18 cellular contexts compared by ENCODE assay signal in genomic region chr5:64347308-64347707, GRCh38.
DNase-seq lines count a peak whose midpoint lies in the region; ATAC-seq and TF ChIP-seq lines count a peak whose summit lies in the region.
"Had no signal": no experiment of that assay in that cellular context is flagged by ENCODE, and none has a peak within 500 bp of the region (broad histone marks: within the 10 kb centered on the region; RNA-seq: fewer than 3 reads in every experiment).

No MANE protein-coding gene starts in this region.

- H3K27me3 ChIP-seq in mammary epithelial cell (ENCODE audit: insufficient read depth, low read length) (no peaks in the 10 kb centered on the region), lower lobe of right lung (ENCODE audit: low read depth) (no peaks in the 10 kb centered on the region)

- no peak overlapping the region for H3K27ac Mint-ChIP-seq in chondrocyte (ENCODE audit: unreplicated experiment)
- H3K27ac Mint-ChIP-seq: activated CD4-positive, alpha-beta T cell treated with anti-CD3 and anti-CD28 coated beads, Interleukin-2, amount 10 ng/mL, durations not matched to agents 7 days and 5 days; activated naive CD4-positive, alpha-beta T cell treated with anti-CD3 and anti-CD28 coated beads, Interleukin-2, amount 50 U/mL, for 24 hours; naive thymus-derived CD8-positive, alpha-beta T cell had no signal

- H3K4me1 ChIP-seq in mammary epithelial cell (ENCODE audit: insufficient read depth, low read length) = no peaks in the 10 kb centered on the region
- no peaks in the 10 kb centered on the region for H3K4me1 ChIP-seq in lower lobe of right lung

- intact Hi-C loops in mammary epithelial cell (cut with micrococcal nuclease) (loop anchor here (1.0 to 5.0 kb wide), 2 partner anchors 120 to 265 kb away; no protein-coding TSS in a partner anchor), lower lobe of right lung (cut with DNase I) (no loop called here)

- H3K4me3 Mint-ChIP-seq in chondrocyte (ENCODE audit: unreplicated experiment) = no peak overlapping the region
- H3K4me3 Mint-ChIP-seq: activated CD4-positive, alpha-beta T cell treated with anti-CD3 and anti-CD28 coated beads, Interleukin-2, amount 10 ng/mL, durations not matched to agents 7 days and 5 days; activated naive CD4-positive, alpha-beta T cell treated with anti-CD3 and anti-CD28 coated beads, Interleukin-2, amount 50 U/mL, for 24 hours; naive thymus-derived CD8-positive, alpha-beta T cell had no signal

- H3K36me3 ChIP-seq in mammary epithelial cell (ENCODE audit: insufficient read depth, low read length) (no peaks in the 10 kb centered on the region), lower lobe of right lung (no peaks in the 10 kb centered on the region)

- TF ChIP-seq CTCF in mammary epithelial cell (conservative IDR thresholded peaks at IDR 0.05 in 1 of 2, IDR thresholded peaks at IDR 0.05 in 1 of 2; ENCODE audit: extremely low read depth in 1 of 2, insufficient read depth in 1 of 2, low read depth in 1 of 2, low read length in 2 of 2) (peak in 1 of 2 donors; percentile 32), chondrocyte (IDR thresholded peaks at IDR 0.05) (peak; percentile 61), lower lobe of right lung (IDR thresholded peaks at IDR 0.05) (no peak)

- H3K9me3 ChIP-seq in mammary epithelial cell (replicated peaks; ENCODE audit: insufficient read depth, low read length) (no peaks in the 10 kb centered on the region), lower lobe of right lung (peaks cover 6% of the 10 kb centered on the region)

- no TSS peak for BruUV-seq in mammary epithelial cell (replicated peaks; lab: Mats Ljungman, UMichigan)

- H3K4me1 Mint-ChIP-seq in chondrocyte (ENCODE audit: low read depth) = no peaks in the 10 kb centered on the region
- H3K4me1 Mint-ChIP-seq: activated CD4-positive, alpha-beta T cell treated with anti-CD3 and anti-CD28 coated beads, Interleukin-2, amount 10 ng/mL, durations not matched to agents 7 days and 5 days; activated naive CD4-positive, alpha-beta T cell treated with anti-CD3 and anti-CD28 coated beads, Interleukin-2, amount 50 U/mL, for 24 hours; naive thymus-derived CD8-positive, alpha-beta T cell had no signal

- no peaks in the 10 kb centered on the region for H4K20me1 ChIP-seq in mammary epithelial cell (ENCODE audit: insufficient read depth, low read length)

- peaks cover 15% of the 10 kb centered on the region for H3K9me3 Mint-ChIP-seq in chondrocyte (ENCODE audit: low read depth)
- H3K9me3 Mint-ChIP-seq: activated CD4-positive, alpha-beta T cell treated with anti-CD3 and anti-CD28 coated beads, Interleukin-2, amount 10 ng/mL, durations not matched to agents 7 days and 5 days; activated naive CD4-positive, alpha-beta T cell treated with anti-CD3 and anti-CD28 coated beads, Interleukin-2, amount 50 U/mL, for 24 hours had no signal

- peaks cover 2% of the 10 kb centered on the region for H3K36me3 Mint-ChIP-seq in chondrocyte (ENCODE audit: low read depth)
- H3K36me3 Mint-ChIP-seq: activated naive CD4-positive, alpha-beta T cell treated with anti-CD3 and anti-CD28 coated beads, Interleukin-2, amount 50 U/mL, for 24 hours; naive thymus-derived CD8-positive, alpha-beta T cell had no signal

- dilution Hi-C loops in mammary epithelial cell (cut with HindIII; ENCODE audit: low sequenced_read_pairs) = no loop called here

- H3K4me2 ChIP-seq in mammary epithelial cell (ENCODE audit: insufficient read depth, low read depth, low read length) = no peak overlapping the region

- CTCF ChIA-PET in mammary epithelial cell (lab: Charles Lee; ENCODE audit: low non-redundant PET) = interaction anchor here (0.5 to 0.6 kb wide), 2 partner anchors 266 to 1523 kb away, joined by 3 read pairs; no protein-coding TSS in a partner anchor

- H3K27ac ChIP-seq in mammary epithelial cell (ENCODE audit: insufficient read depth, low read depth, low read length) (no peak overlapping the region), lower lobe of right lung (no peak overlapping the region)

- DNase-seq in T47D (ENCODE audit: low read depth in 1 of 2, low spot score in 1 of 2) (peak; percentile 11 to 54), mammary epithelial cell (no peak), NCI-H2227 treated with DMSO at 0.1 percent for 48 hours (lab: John Stamatoyannopoulos, UW) (peak; percentile 1), chondrocyte (ENCODE audit: low spot score) (no peak), putamen (ENCODE audit: low spot score) (peak; percentile 29), lower lobe of right lung (no peak)
- DNase-seq in activated CD4-positive, CD25-positive, alpha-beta regulatory T cell (lab: John Stamatoyannopoulos, UW) = no peak
- DNase-seq: activated CD4-positive, alpha-beta T cell treated with anti-CD3 and anti-CD28 coated beads, Interleukin-2, amount 10 ng/mL, durations not matched to agents 7 days and 5 days; activated T-cell treated with anti-CD3 and anti-CD28 coated beads, Interleukin-2, amount 50 U/mL, for 1 hour; foreskin melanocyte; left ventricle myocardium superior; naive thymus-derived CD8-positive, alpha-beta T cell; NCI-H2081 treated with DMSO at 0.1 percent for 48 hours; NK-92 treated with Interleukin-12 subunit alpha and Interleukin-12 subunit beta, amount 100 ng/mL, for 24 hours; SHP77 treated with DMSO at 0.1 percent for 48 hours; T1000 had no signal

- in situ Hi-C loops in T47D (cut with HindIII; ENCODE audit: low pct_unique_long_range_greater_than_20kb, low sequenced_read_pairs) = no loop called here
- in situ Hi-C loops in mammary epithelial cell (cut with MboI; ENCODE audit: low sequenced_read_pairs in 2 of 2) = no loop called here

- no peak overlapping the region for H3K9ac ChIP-seq in mammary epithelial cell (ENCODE audit: insufficient read depth, low read length)

- H2AFZ ChIP-seq in mammary epithelial cell (ENCODE audit: low read depth, low read length) = no peak overlapping the region

- no peaks in the 10 kb centered on the region for H3K27me3 Mint-ChIP-seq in chondrocyte (ENCODE audit: low read depth)
- H3K27me3 Mint-ChIP-seq: activated CD4-positive, alpha-beta T cell treated with anti-CD3 and anti-CD28 coated beads, Interleukin-2, amount 10 ng/mL, durations not matched to agents 7 days and 5 days; activated naive CD4-positive, alpha-beta T cell treated with anti-CD3 and anti-CD28 coated beads, Interleukin-2, amount 50 U/mL, for 24 hours; naive thymus-derived CD8-positive, alpha-beta T cell had no signal

- no peaks in the 10 kb centered on the region for H3K79me2 ChIP-seq in mammary epithelial cell (ENCODE audit: insufficient read depth, low read length)

- no peak for ATAC-seq in lower lobe of right lung
- ATAC-seq in GM18861 (IDR thresholded peaks at IDR 0.05; ENCODE audit: unreplicated experiment) = no peak
- ATAC-seq: left ventricle myocardium superior; naive thymus-derived CD8-positive, alpha-beta T cell had no signal

- H3K4me3 ChIP-seq in mammary epithelial cell (replicated peaks in 1 of 3; ENCODE audit: insufficient read depth in 1 of 3, low read depth in 2 of 3, low read length in 3 of 3) (no peak overlapping the region), lower lobe of right lung (no peak overlapping the region)

Comparison
In these comparisons a context has a peak if more than half of its experiments do, and no peak if none do; other contexts are left out.
1. DNase-seq: peak in T47D (2 of 2), NCI-H2227 treated with DMSO at 0.1 percent for 48 hours (single experiment) and putamen (single experiment); none in mammary epithelial cell (single experiment), chondrocyte (single experiment), lower lobe of right lung (single experiment) and activated CD4-positive, CD25-positive, alpha-beta regulatory T cell (0 of 4).